In the genomic region with DNA sequence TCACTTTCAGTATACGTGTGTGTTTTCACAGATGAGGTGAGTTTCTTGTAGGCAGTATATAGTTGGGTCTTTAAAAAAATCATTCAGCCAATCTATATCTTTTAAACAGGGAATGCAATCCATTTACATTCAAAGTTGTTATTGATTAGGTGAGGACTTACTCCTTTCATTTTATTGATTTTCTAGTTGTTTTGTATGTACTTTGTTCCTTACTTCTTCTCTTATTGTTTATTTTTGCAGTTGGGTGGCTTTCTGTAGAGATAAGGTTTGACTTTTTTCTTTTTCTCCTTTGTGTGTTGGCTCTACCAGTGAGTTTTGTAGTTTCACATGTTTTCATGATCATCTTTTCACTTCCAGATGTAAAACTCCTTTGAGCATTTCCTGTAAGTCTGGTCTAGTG, we compare ENCODE assay signal across 28 cellular contexts.
"Had no signal": no experiment of that assay in that cellular context is flagged by ENCODE, and none has a peak within 500 bp of the region (broad histone marks: within the 10 kb centered on the region; RNA-seq: fewer than 3 reads in every experiment).

No MANE protein-coding gene starts in this region.

- H3K4me3 ChIP-seq: left ventricle myocardium inferior, lung, neural progenitor cell, right atrium auricular region, right lobe of liver, smooth muscle cell, upper lobe of right lung had no signal

- H3K9ac ChIP-seq: neural progenitor cell, parathyroid adenoma had no signal

- H3K4me2 ChIP-seq: neural progenitor cell, smooth muscle cell had no signal

- FAIRE-seq: islet of Langerhans, kidney, urothelium cell line had no signal

- H3K79me2 ChIP-seq: parathyroid adenoma had no signal

- H2AFZ ChIP-seq: neural progenitor cell, parathyroid adenoma had no signal

- H3K36me3 ChIP-seq: left ventricle myocardium inferior, neural progenitor cell, neutrophil, right atrium auricular region, right lobe of liver, upper lobe of right lung had no signal

- H3K9me3 ChIP-seq: left ventricle myocardium inferior, neutrophil, right atrium auricular region, upper lobe of right lung had no signal

- ATAC-seq: left colon; natural killer cell; stimulated activated memory B cell treated with anti-CD40 and anti-IgM and Interleukin-4, amounts not matched to agents 10 μg/mL and 1 μg/mL and 100 μg/mL, for 72 hours; stimulated activated naive CD8-positive, alpha-beta T cell treated with anti-CD3 and anti-CD28 coated beads, Interleukin-15, amount 100 ng/mL, for 72 hours; upper lobe of right lung had no signal

- H3K27ac ChIP-seq: left ventricle myocardium inferior, neural progenitor cell, neutrophil, parathyroid adenoma, right atrium auricular region, right lobe of liver, upper lobe of right lung had no signal

- DNase-seq: hypothalamus; immature natural killer cell; kidney; left colon; left ventricle myocardium inferior; naive B cell; natural killer cell; nephron progenitor cell; occipital lobe; right lobe of liver; stimulated activated CD4-positive, alpha-beta T cell treated with anti-CD3 and anti-CD28 coated beads, Interleukin-1b, Interleukin-23, amount 100 ng/mL, for 48 hours; stimulated activated CD4-positive, alpha-beta T cell treated with anti-CD3 and anti-CD28 coated beads, Interleukin-2, amount 100 ng/mL, for 48 hours; stimulated activated CD4-positive, alpha-beta T cell treated with anti-CD3 and anti-CD28 coated beads, Interleukin-4, amount 100 ng/mL, for 4 hours; stimulated activated CD8-positive, alpha-beta memory T cell treated with anti-CD3 and anti-CD28 coated beads, Interleukin-4, amount 100 ng/mL, for 48 hours; stimulated activated naive CD4-positive, alpha-beta T cell treated with Interleukin-2 at 50 U/mL for 16 hours; stimulated activated naive CD8-positive, alpha-beta T cell treated with anti-CD3 and anti-CD28 coated beads, Interleukin-15, amount 100 ng/mL, for 72 hours; substantia nigra; trophoblast cell; upper lobe of right lung had no signal

- H3K27me3 ChIP-seq: neural progenitor cell, neutrophil, right atrium auricular region, right lobe of liver, upper lobe of right lung had no signal

- H3K4me1 ChIP-seq: left ventricle myocardium inferior, neural progenitor cell, parathyroid adenoma, right atrium auricular region, right lobe of liver, upper lobe of right lung had no signal
